Comparison of ENCODE assay signal across 8 cellular contexts in the genomic region with DNA sequence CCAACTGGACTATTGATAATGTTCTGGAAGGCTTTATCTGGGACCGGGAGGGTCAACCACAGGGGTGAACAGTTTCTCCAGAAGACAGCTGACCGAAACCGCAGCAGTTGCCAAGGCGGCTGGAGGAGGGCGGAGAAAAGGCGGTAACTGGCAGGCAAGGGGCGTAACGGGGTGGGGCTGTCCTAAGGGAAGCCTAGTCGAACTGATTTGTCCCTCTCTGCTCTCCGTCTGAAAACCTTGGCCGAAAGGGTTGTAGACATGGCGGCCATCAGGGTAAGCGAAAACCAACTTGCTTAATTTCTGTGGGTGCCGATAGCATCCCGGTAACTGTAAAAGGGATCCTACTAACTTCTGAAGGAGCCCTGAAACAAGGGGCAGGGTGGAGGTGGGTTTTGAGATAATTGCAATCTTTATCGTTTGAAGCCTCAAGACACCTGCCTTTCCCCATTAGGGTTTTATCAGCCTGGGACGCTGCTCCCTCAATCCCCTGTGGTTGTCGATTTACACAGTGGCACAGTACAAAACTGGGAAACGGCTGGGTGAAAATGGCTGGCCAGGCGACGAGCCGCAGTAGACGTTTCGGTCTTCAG. TPM values are rescaled to one million over a fixed set of nuclear protein-coding genes. Genes with fewer than 3 reads are reported as not detected.
DNase-seq lines count a peak whose midpoint lies in the region; ATAC-seq and TF ChIP-seq lines count a peak whose summit lies in the region.

A gene with protein sequence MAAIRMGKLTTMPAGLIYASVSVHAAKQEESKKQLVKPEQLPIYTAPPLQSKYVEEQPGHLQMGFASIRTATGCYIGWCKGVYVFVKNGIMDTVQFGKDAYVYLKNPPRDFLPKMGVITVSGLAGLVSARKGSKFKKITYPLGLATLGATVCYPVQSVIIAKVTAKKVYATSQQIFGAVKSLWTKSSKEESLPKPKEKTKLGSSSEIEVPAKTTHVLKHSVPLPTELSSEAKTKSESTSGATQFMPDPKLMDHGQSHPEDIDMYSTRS (plus strand): TSS at position 223 of the 590 bp plus-strand sequence. CDS start 36 bp downstream, at position 259.

- peaks cover 8% of the 10 kb centered on the region for H3K4me1 Mint-ChIP-seq in activated CD8-positive, alpha-beta memory T cell treated with anti-CD3 and anti-CD28 coated beads, Interleukin-2, amount 10 ng/mL, durations not matched to agents 7 days and 5 days
- H3K4me1 Mint-ChIP-seq in endothelial cell (ENCODE audit: unreplicated experiment), result peaks cover 4% of the 10 kb centered on the region
- H3K4me1 Mint-ChIP-seq in mesothelial cell of epicardium, result peaks cover 4% of the 10 kb centered on the region

- H3K27me3 ChIP-seq in NT2/D1 (ENCODE audit: insufficient read depth, insufficient read length), result no peaks in the 10 kb centered on the region

- no peaks in the 10 kb centered on the region for H3K36me3 ChIP-seq in NT2/D1 (ENCODE audit: insufficient read depth, insufficient read length, low read length)

- CTCF ChIA-PET in activated CD8-positive, alpha-beta memory T cell treated with anti-CD3 and anti-CD28 coated beads, Interleukin-2, amount 10 ng/mL, durations not matched to agents 7 days and 5 days (lab: Charles Lee), result interaction anchor here (0.7 kb wide), 1 partner anchor 274 kb away, joined by 3 read pairs; no protein-coding TSS in a partner anchor

- no peaks in the 10 kb centered on the region for H3K36me3 Mint-ChIP-seq in activated CD8-positive, alpha-beta memory T cell treated with anti-CD3 and anti-CD28 coated beads, Interleukin-2, amount 10 ng/mL, durations not matched to agents 7 days and 5 days
- H3K36me3 Mint-ChIP-seq in endothelial cell (ENCODE audit: low read depth, unreplicated experiment) (no peaks in the 10 kb centered on the region), mesothelial cell of epicardium (peaks cover under 1% of the 10 kb centered on the region)

- peak; percentile 97 for ATAC-seq in GM21360 (IDR thresholded peaks at IDR 0.05; ENCODE audit: unreplicated experiment)
- peak; percentile 97 for ATAC-seq in activated CD8-positive, alpha-beta memory T cell treated with anti-CD3 and anti-CD28 coated beads, Interleukin-2, amount 10 ng/mL, durations not matched to agents 7 days and 5 days

- no peaks in the 10 kb centered on the region for H3K9me3 Mint-ChIP-seq in activated CD8-positive, alpha-beta memory T cell treated with anti-CD3 and anti-CD28 coated beads, Interleukin-2, amount 10 ng/mL, durations not matched to agents 7 days and 5 days (ENCODE audit: low read depth)
- H3K9me3 Mint-ChIP-seq in endothelial cell (ENCODE audit: unreplicated experiment) (no peaks in the 10 kb centered on the region), mesothelial cell of epicardium (peaks cover 34% of the 10 kb centered on the region)

- H3K27ac Mint-ChIP-seq in activated CD8-positive, alpha-beta memory T cell treated with anti-CD3 and anti-CD28 coated beads, Interleukin-2, amount 10 ng/mL, durations not matched to agents 7 days and 5 days, result peak within 1 kb of the TSS; percentile 78
- H3K27ac Mint-ChIP-seq in endothelial cell (ENCODE audit: unreplicated experiment) (peak within 1 kb of the TSS; percentile 65), mesothelial cell of epicardium (peak within 1 kb of the TSS; percentile 95)

- DNase-seq in COLO668 (lab: John Stamatoyannopoulos, UW; ENCODE audit: unreplicated experiment) (peak; percentile 84), HT-29 (ENCODE audit: low spot score) (peak; percentile 87), NT2/D1 (ENCODE audit: low read depth, low spot score) (peak; percentile 80), endothelial cell (ENCODE audit: low spot score) (peak; percentile 75), mesothelial cell of epicardium (ENCODE audit: low spot score in 2 of 2, unreplicated experiment in 2 of 2) (peak; percentile 62 to 80)
- peak; percentile 89 for DNase-seq in activated CD8-positive, alpha-beta memory T cell treated with anti-CD3 and anti-CD28 coated beads, Interleukin-2, amount 10 ng/mL, durations not matched to agents 7 days and 5 days
- DNase-seq in stimulated activated CD8-positive, alpha-beta memory T cell treated with anti-CD3 and anti-CD28 coated beads, Interleukin-15, amount 100 ng/mL, for 4 hours (ENCODE audit: low read depth in 2 of 2), result peak; percentile 45 to 51

- H3K4me3 Mint-ChIP-seq in activated CD8-positive, alpha-beta memory T cell treated with anti-CD3 and anti-CD28 coated beads, Interleukin-2, amount 10 ng/mL, durations not matched to agents 7 days and 5 days, result peak within 1 kb of the TSS; percentile 83
- H3K4me3 Mint-ChIP-seq in endothelial cell (ENCODE audit: unreplicated experiment) (peak within 1 kb of the TSS; percentile 87), mesothelial cell of epicardium (peak within 1 kb of the TSS; percentile 84)

- H3K9ac ChIP-seq in NT2/D1 (ENCODE audit: insufficient read length, low read depth), result peak within 1 kb of the TSS; percentile 87

- no peaks in the 10 kb centered on the region for H3K9me3 ChIP-seq in NT2/D1 (ENCODE audit: insufficient read depth, low read length)

- no peaks in the 10 kb centered on the region for H3K4me1 ChIP-seq in NT2/D1 (ENCODE audit: insufficient read depth, insufficient read length)

- no peak for TF ChIP-seq CTCF in endothelial cell (IDR thresholded peaks at IDR 0.05; ENCODE audit: unreplicated experiment)
- TF ChIP-seq CTCF in mesothelial cell of epicardium (IDR thresholded peaks at IDR 0.05; ENCODE audit: unreplicated experiment), result no peak

- peak within 1 kb of the TSS; percentile 83 for H3K4me3 ChIP-seq in NT2/D1 (ENCODE audit: insufficient read length, low read depth)

- no peaks in the 10 kb centered on the region for H3K27me3 Mint-ChIP-seq in activated CD8-positive, alpha-beta memory T cell treated with anti-CD3 and anti-CD28 coated beads, Interleukin-2, amount 10 ng/mL, durations not matched to agents 7 days and 5 days
- no peaks in the 10 kb centered on the region for H3K27me3 Mint-ChIP-seq in endothelial cell (ENCODE audit: unreplicated experiment)
- no peaks in the 10 kb centered on the region for H3K27me3 Mint-ChIP-seq in mesothelial cell of epicardium (ENCODE audit: low read depth)

RNA-seq across cellular contexts. Expression of the gene that starts here (rescaled TPM):
- total RNA-seq in HT-29 (2014; rRNA removed; shearing (Covaris generic)), result 3.1 and 4.2 TPM in 2 replicates
- total RNA-seq in activated CD8-positive, alpha-beta memory T cell treated with anti-CD3 and anti-CD28 coated beads, Interleukin-2, amount 10 ng/mL, durations not matched to agents 7 days and 5 days, result 10 to 100 TPM; 12.0 to 15.3 TPM
- total RNA-seq in endothelial cell (ENCODE audit: unreplicated experiment), result 15.4 TPM
- total RNA-seq in mesothelial cell of epicardium, result 17.7 to 18.5 TPM (median 18.1 TPM) in 3 replicates

Comparison
In these comparisons a context has a peak if more than half of its experiments do, and no peak if none do; other contexts are left out.
1. Peak in every context shown above with its lines: DNase-seq, ATAC-seq and H3K4me3 ChIP-seq.